Comparison of ENCODE assay signal across 8 cellular contexts in genomic region chr1:94854458-94855306, GRCh38. TPM values are rescaled to one million over a fixed set of nuclear protein-coding genes. Genes with fewer than 3 reads are reported as not detected.
A peak's percentile ranks its signal among the peaks of the same experiment; 100 is the strongest.
DNase-seq lines count a peak whose midpoint lies in the region; ATAC-seq and TF ChIP-seq lines count a peak whose summit lies in the region.

No MANE protein-coding gene starts in this region.

- H4K20me1 ChIP-seq in IMR-90 (ENCODE audit: insufficient read depth, low read length): no peaks in the 10 kb centered on the region; the same call in 1 of the 2 replicates

- H3K23ac ChIP-seq in IMR-90 (ENCODE audit: low read depth, low read length): no peak overlapping the region

- peak overlapping the region; percentile 38 for H3K27ac ChIP-seq in IMR-90 (ENCODE audit: insufficient read depth, low read length)
- H3K27ac ChIP-seq in naive thymus-derived CD4-positive, alpha-beta T cell (ENCODE audit: low read depth, low read length): peak overlapping the region; percentile 43

- peak overlapping the region; percentile 67 for H3K4me2 ChIP-seq in IMR-90 (ENCODE audit: low read depth, low read length)

- TF ChIP-seq RAD21 in IMR-90 (IDR thresholded peaks at IDR 0.05; ENCODE audit: low read length): peak; percentile 97

- no peak overlapping the region; the same call in 1 of the 2 replicates for H3K18ac ChIP-seq in IMR-90 (ENCODE audit: low read depth, low read length)

- peaks cover 4% of the 10 kb centered on the region for H3K27me3 Mint-ChIP-seq in activated T-cell treated with anti-CD3 and anti-CD28 coated beads, Interleukin-2, amount 50 U/mL, for 4 hours (ENCODE audit: low read depth)
- H3K27me3 Mint-ChIP-seq in naive thymus-derived CD4-positive, alpha-beta T cell: peaks cover 0 to 14% (median 5%) of the 10 kb centered on the region in 5 donors

- peak overlapping the region; percentile 84 for H2AFZ ChIP-seq in IMR-90 (replicated peaks; ENCODE audit: low read length, poor library complexity)

- H2AK5ac ChIP-seq in IMR-90 (ENCODE audit: low read depth, low read length): peak overlapping the region; percentile 65

- H4K5ac ChIP-seq in IMR-90 (ENCODE audit: low read depth, low read length): no peak overlapping the region

- in situ Hi-C loops in IMR-90 (cut with MboI; ENCODE audit: low sequenced_read_pairs): loop anchor here (5.0 kb wide), 2 partner anchors 53 to 188 kb away; no protein-coding TSS in a partner anchor

- H3K4me1 ChIP-seq in IMR-90 (ENCODE audit: control insufficient read depth, insufficient read depth, low read length): peaks cover 5% of the 10 kb centered on the region
- peaks cover 0 to 3% of the 10 kb centered on the region in 2 donors for H3K4me1 ChIP-seq in naive thymus-derived CD4-positive, alpha-beta T cell (ENCODE audit: control insufficient read depth in 2 of 2, insufficient read depth in 2 of 2, low read length in 2 of 2)

- ATAC-seq in GM21576 (IDR thresholded peaks at IDR 0.05; ENCODE audit: unreplicated experiment): peak; percentile 99
- ATAC-seq in IMR-90 (ENCODE audit: low read depth): peak; percentile 96
- peak; percentile 94 to 95 for ATAC-seq in activated T-cell treated with anti-CD3 and anti-CD28 coated beads, Interleukin-2, amount 50 U/mL, for 4 hours
- peak; percentile 99 for ATAC-seq in naive thymus-derived CD4-positive, alpha-beta T cell
- ATAC-seq in stimulated activated effector memory CD8-positive, alpha-beta T cell treated with anti-CD3 and anti-CD28 coated beads, Interleukin-12 subunit alpha, Interleukin-12 subunit beta, amount 100 ng/mL, for 72 hours: peak; percentile 93

- peak overlapping the region; percentile 59 for H2BK5ac ChIP-seq in IMR-90 (ENCODE audit: low read depth, low read length, poor library complexity, severe bottlenecking)

- peak overlapping the region; percentile 78; the same call in 1 of the 2 replicates for H4K91ac ChIP-seq in IMR-90 (ENCODE audit: insufficient read depth, low read depth, low read length)

- H3K79me1 ChIP-seq in IMR-90 (ENCODE audit: low read depth in 1 of 2, low read length in 2 of 2): peaks cover 0 to 11% of the 10 kb centered on the region in 2 experiments; a peak in 2 of 4 replicates

- H3K27me3 ChIP-seq in IMR-90 (ENCODE audit: control insufficient read depth, insufficient read depth, low read length): no peaks in the 10 kb centered on the region
- no peaks in the 10 kb centered on the region for H3K27me3 ChIP-seq in naive thymus-derived CD4-positive, alpha-beta T cell (ENCODE audit: control insufficient read depth in 2 of 2, insufficient read depth in 2 of 2, low read length in 2 of 2)

- peak overlapping the region; percentile 87 for H2BK120ac ChIP-seq in IMR-90 (ENCODE audit: low read depth, low read length)

- H3K4ac ChIP-seq in IMR-90 (ENCODE audit: low read depth, low read length): peak overlapping the region; percentile 92

- H3K9me3 Mint-ChIP-seq in activated T-cell treated with anti-CD3 and anti-CD28 coated beads, Interleukin-2, amount 50 U/mL, for 4 hours: no peaks in the 10 kb centered on the region
- H3K9me3 Mint-ChIP-seq in naive thymus-derived CD4-positive, alpha-beta T cell: peaks cover 0 to 2% (median 0%) of the 10 kb centered on the region in 11 donors
- H3K9me3 Mint-ChIP-seq in stimulated activated effector memory CD8-positive, alpha-beta T cell treated with anti-CD3 and anti-CD28 coated beads, Interleukin-12 subunit alpha, Interleukin-12 subunit beta, amount 100 ng/mL, for 72 hours: no peaks in the 10 kb centered on the region

- H4K8ac ChIP-seq in IMR-90 (ENCODE audit: low read depth in 2 of 2, low read length in 2 of 2): peak overlapping the region in 1 of 2 experiments; percentile 71; a peak in 1 of 4 replicates

- intact Hi-C loops in IMR-90 (cut with micrococcal nuclease): loop anchor here (1.0 to 5.0 kb wide), 5 partner anchors 30 to 380 kb away; partner anchors contain the start of gene RWDD3
- intact Hi-C loops in naive thymus-derived CD4-positive, alpha-beta T cell (cut with micrococcal nuclease): loop anchor here (1.0 to 10.0 kb wide), 8 partner anchors 70 to 380 kb away; partner anchors contain the start of genes CNN3 (in 2 of the 2), RWDD3 (in 2 of the 2), ALG14 (in 1 of the 2) and TLCD4 (in 1 of the 2)

- H2AK9ac ChIP-seq in IMR-90 (replicated peaks; ENCODE audit: low read depth, low read length, poor library complexity): peak overlapping the region; percentile 56

- H3K9ac ChIP-seq in IMR-90 (ENCODE audit: low read depth, low read length): peak overlapping the region; percentile 35; the same call in 1 of the 2 replicates

- no peak overlapping the region for H3K4me3 Mint-ChIP-seq in activated T-cell treated with anti-CD3 and anti-CD28 coated beads, Interleukin-2, amount 50 U/mL, for 4 hours
- H3K4me3 Mint-ChIP-seq in naive thymus-derived CD4-positive, alpha-beta T cell: no peak overlapping the region
- no peak overlapping the region for H3K4me3 Mint-ChIP-seq in stimulated activated effector memory CD8-positive, alpha-beta T cell treated with anti-CD3 and anti-CD28 coated beads, Interleukin-12 subunit alpha, Interleukin-12 subunit beta, amount 100 ng/mL, for 72 hours

- no peaks in the 10 kb centered on the region for H3K36me3 ChIP-seq in IMR-90 (ENCODE audit: control insufficient read depth, insufficient read depth, low read length)
- H3K36me3 ChIP-seq in naive thymus-derived CD4-positive, alpha-beta T cell (ENCODE audit: control insufficient read depth in 2 of 3, insufficient read depth in 3 of 3, low read length in 3 of 3): no peaks in the 10 kb centered on the region

- DNase-seq in DMS153 treated with DMSO at 0.1 percent for 48 hours (lab: John Stamatoyannopoulos, UW; ENCODE audit: unreplicated experiment) (peak; percentile 80), IMR-90 (peak; percentile 92), OCI-M1 (lab: John Stamatoyannopoulos, UW) (peak; percentile 91), fibroblast of peridontal ligament (ENCODE audit: extremely low read depth) (peak; percentile 93)
- DNase-seq in activated T-cell treated with anti-CD3 and anti-CD28 coated beads, Interleukin-2, amount 50 U/mL, for 4 hours: peak; percentile 63
- peak; percentile 52 to 83 (median 74) for DNase-seq in naive thymus-derived CD4-positive, alpha-beta T cell
- DNase-seq in stimulated activated effector memory CD8-positive, alpha-beta T cell treated with anti-CD3 and anti-CD28 coated beads, Interleukin-12 subunit alpha, Interleukin-12 subunit beta, amount 100 ng/mL, for 72 hours (ENCODE audit: low spot score in 2 of 2): peak; percentile 58 to 78

- CTCF ChIA-PET in IMR-90 (lab: Yijun Ruan, JAX): interaction anchor here (0.5 to 3.6 kb wide), 34 partner anchors 9 to 383 kb away, joined by 3 to 35 read pairs (median 4); partner anchors contain the start of gene RWDD3
- CTCF ChIA-PET in naive thymus-derived CD4-positive, alpha-beta T cell (lab: Charles Lee): interaction anchor here (0.6 to 7.3 kb wide), 35 partner anchors 8 to 298 kb away, joined by 3 to 112 read pairs (median 4); no protein-coding TSS in a partner anchor

- H3K27ac Mint-ChIP-seq in naive thymus-derived CD4-positive, alpha-beta T cell: no peak overlapping the region
- H3K27ac Mint-ChIP-seq in stimulated activated effector memory CD8-positive, alpha-beta T cell treated with anti-CD3 and anti-CD28 coated beads, Interleukin-12 subunit alpha, Interleukin-12 subunit beta, amount 100 ng/mL, for 72 hours: no peak overlapping the region

- H3K36me3 Mint-ChIP-seq in activated T-cell treated with anti-CD3 and anti-CD28 coated beads, Interleukin-2, amount 50 U/mL, for 4 hours (ENCODE audit: insufficient read depth): no peaks in the 10 kb centered on the region
- no peaks in the 10 kb centered on the region for H3K36me3 Mint-ChIP-seq in naive thymus-derived CD4-positive, alpha-beta T cell
- H3K36me3 Mint-ChIP-seq in stimulated activated effector memory CD8-positive, alpha-beta T cell treated with anti-CD3 and anti-CD28 coated beads, Interleukin-12 subunit alpha, Interleukin-12 subunit beta, amount 100 ng/mL, for 72 hours: no peaks in the 10 kb centered on the region

- peak overlapping the region; percentile 76; the same call in 1 of the 2 replicates for H2BK20ac ChIP-seq in IMR-90 (ENCODE audit: low read depth, low read length)

- peak overlapping the region; percentile 61; the same call in 2 of the 3 replicates for H2BK15ac ChIP-seq in IMR-90 (ENCODE audit: low read depth, low read length)

- TF ChIP-seq CTCF in IMR-90 (conservative IDR thresholded peaks at IDR 0.05; ENCODE audit: low read depth, low read length): peak; percentile 97

- no peaks in the 10 kb centered on the region for H3K4me1 Mint-ChIP-seq in activated T-cell treated with anti-CD3 and anti-CD28 coated beads, Interleukin-2, amount 50 U/mL, for 4 hours (ENCODE audit: low read depth)
- H3K4me1 Mint-ChIP-seq in naive thymus-derived CD4-positive, alpha-beta T cell: no peaks in the 10 kb centered on the region
- no peaks in the 10 kb centered on the region for H3K4me1 Mint-ChIP-seq in stimulated activated effector memory CD8-positive, alpha-beta T cell treated with anti-CD3 and anti-CD28 coated beads, Interleukin-12 subunit alpha, Interleukin-12 subunit beta, amount 100 ng/mL, for 72 hours

- H3K14ac ChIP-seq in IMR-90 (replicated peaks; ENCODE audit: low read depth, low read length): peak overlapping the region; percentile 75

- BruUV-seq in IMR-90 (replicated peaks; lab: Mats Ljungman, UMichigan): no TSS peak

- POLR2A ChIA-PET in IMR-90 (lab: Charles Lee; ENCODE audit: unreplicated experiment): interaction anchor here (0.8 kb wide), 1 partner anchor 189 kb away, joined by 3 read pairs; no protein-coding TSS in a partner anchor
- POLR2A ChIA-PET in naive thymus-derived CD4-positive, alpha-beta T cell (lab: Charles Lee): interaction anchor here (0.6 to 1.1 kb wide), 3 partner anchors 109 to 189 kb away, joined by 3 to 7 read pairs (median 3); no protein-coding TSS in a partner anchor

- TF ChIP-seq POLR2A in IMR-90 (IDR thresholded peaks at IDR 0.05; ENCODE audit: low read depth, low read length): peak; percentile 54; the same call in 1 of the 2 replicates

- no peaks in the 10 kb centered on the region for H3K9me3 ChIP-seq in IMR-90 (ENCODE audit: control insufficient read depth, insufficient read depth, low read length)
- H3K9me3 ChIP-seq in naive thymus-derived CD4-positive, alpha-beta T cell (ENCODE audit: control insufficient read depth in 2 of 3, low read length in 3 of 3): no peaks in the 10 kb centered on the region

- H3K4me3 ChIP-seq in IMR-90 (ENCODE audit: insufficient read depth, low read depth, low read length): peak overlapping the region; percentile 41
- H3K4me3 ChIP-seq in naive thymus-derived CD4-positive, alpha-beta T cell (ENCODE audit: low read length): peak overlapping the region; percentile 47

- no peak overlapping the region for H3K56ac ChIP-seq in IMR-90 (ENCODE audit: extremely low read depth, insufficient read depth, low read length)

- dilution Hi-C loops in IMR-90 (cut with HindIII; ENCODE audit: low sequenced_read_pairs, unreplicated experiment): no loop called here

- 92% methylated on average over 2 of the region's 21 CpGs; no CpG with 5 or more reads in 1 of the 2 experiments for WGBS in IMR-90 (ENCODE audit: extremely low coverage in 2 of 2, insufficient read length in 1 of 2), 2 experiments

- peaks cover 5% of the 10 kb centered on the region for H3K9me1 ChIP-seq in IMR-90 (ENCODE audit: insufficient read depth, low read length)

RNA-seq across cellular contexts. Expression of gene SLC44A3, which starts 34.5 kb away (rescaled TPM):
- total RNA-seq in IMR-90 (2012; rRNA removed): 0.54 and 0.56 TPM in 2 replicates
- 0.29 and 0.31 TPM in 2 replicates for polyA plus RNA-seq in IMR-90 (2012; rRNA removed)
- polyA plus RNA-seq in IMR-90 (2012; cell fraction: cytosol; rRNA removed): 0.09 and 0.24 TPM in 2 replicates
- 0.13 and 0.58 TPM in 2 replicates for polyA plus RNA-seq in IMR-90 (2012; cell fraction: nucleus; rRNA removed; ENCODE audit: low replicate concordance)
- under 1 TPM in 1 of 3 donors, not detected in 2; 0.30 TPM for total RNA-seq in activated T-cell treated with anti-CD3 and anti-CD28 coated beads, Interleukin-2, amount 50 U/mL, for 4 hours
- total RNA-seq in naive thymus-derived CD4-positive, alpha-beta T cell: 1 to 10 TPM in 1 of 5 experiments, under 1 TPM in 1, not detected in 3; 0.24 to 1.0 TPM
- polyA plus RNA-seq in naive thymus-derived CD4-positive, alpha-beta T cell: not detected

Comparison
In these comparisons a context has a peak if more than half of its experiments do, and no peak if none do; other contexts are left out.
1. Peak in every context shown above with its lines: DNase-seq, ATAC-seq, H3K4me3 ChIP-seq and H3K27ac ChIP-seq.